Comparison of ENCODE assay signal across 1 cellular context in the genomic region with DNA sequence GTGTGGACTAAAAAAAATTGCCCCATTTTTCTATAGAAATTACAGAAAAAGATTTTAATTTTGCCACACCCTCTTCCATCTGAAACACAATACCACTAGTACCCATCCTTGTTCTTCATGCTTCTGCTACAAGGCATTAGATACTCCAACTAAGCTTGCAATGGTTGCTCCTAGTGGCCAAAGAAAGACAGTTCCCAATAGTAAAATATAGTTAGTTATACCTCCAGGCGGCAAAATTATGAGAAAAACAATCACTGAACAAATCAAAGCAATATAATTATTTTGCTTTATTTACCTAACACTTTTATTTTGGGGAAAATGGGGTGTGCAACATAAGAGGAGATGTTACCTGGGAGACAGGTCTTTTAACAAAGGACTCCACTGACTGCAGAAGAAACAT.
TF ChIP-seq lines count a peak whose summit lies in the region.

No MANE protein-coding gene starts in this region.

TF ChIP-seq in HEK293T, 16 proteins besides CTCF, POLR2A, EP300 and RAD21 (continued from another document):
- TF ChIP-seq PKNOX1 (IDR thresholded peaks at IDR 0.05) (no peak), FOXA1 (IDR thresholded peaks at IDR 0.05) (no peak), NFRKB (IDR thresholded peaks at IDR 0.05) (no peak), CTBP1 (IDR thresholded peaks at IDR 0.05; ENCODE audit: borderline replicate concordance) (no peak), TARDBP (IDR thresholded peaks at IDR 0.05) (no peak), FOXK2 (IDR thresholded peaks at IDR 0.05) (no peak), BHLHE40 (IDR thresholded peaks at IDR 0.05; ENCODE audit: borderline replicate concordance) (no peak), L3MBTL2 (conservative IDR thresholded peaks at IDR 0.05) (no peak), SUZ12 (IDR thresholded peaks at IDR 0.05) (no peak)
